Comparison of ENCODE assay signal across 1 cellular context in the genomic region with DNA sequence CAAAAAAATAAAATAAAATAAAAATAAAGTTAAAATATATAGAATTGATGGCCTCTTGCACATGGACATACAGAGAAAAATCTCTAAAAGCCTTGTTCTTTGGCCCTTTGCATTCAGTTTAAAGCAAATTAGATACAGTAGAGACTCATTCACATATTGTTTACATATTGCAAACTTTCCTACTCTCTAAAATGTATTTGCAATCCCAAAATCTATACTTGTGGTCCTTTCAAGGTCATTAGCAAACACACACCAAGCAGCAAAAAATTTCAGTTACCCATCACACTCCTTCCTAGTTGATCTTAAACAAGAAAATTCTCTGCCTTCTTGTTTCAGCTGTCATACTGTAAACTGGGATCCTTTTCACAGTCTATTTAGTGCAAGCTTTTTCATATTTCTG.
TF ChIP-seq lines count a peak whose summit lies in the region.

No MANE protein-coding gene starts in this region.

TF ChIP-seq in HepG2, 621 proteins besides CTCF, POLR2A, EP300 and RAD21 (continued from another document and continues in another):
- TF ChIP-seq, protein P1, sequence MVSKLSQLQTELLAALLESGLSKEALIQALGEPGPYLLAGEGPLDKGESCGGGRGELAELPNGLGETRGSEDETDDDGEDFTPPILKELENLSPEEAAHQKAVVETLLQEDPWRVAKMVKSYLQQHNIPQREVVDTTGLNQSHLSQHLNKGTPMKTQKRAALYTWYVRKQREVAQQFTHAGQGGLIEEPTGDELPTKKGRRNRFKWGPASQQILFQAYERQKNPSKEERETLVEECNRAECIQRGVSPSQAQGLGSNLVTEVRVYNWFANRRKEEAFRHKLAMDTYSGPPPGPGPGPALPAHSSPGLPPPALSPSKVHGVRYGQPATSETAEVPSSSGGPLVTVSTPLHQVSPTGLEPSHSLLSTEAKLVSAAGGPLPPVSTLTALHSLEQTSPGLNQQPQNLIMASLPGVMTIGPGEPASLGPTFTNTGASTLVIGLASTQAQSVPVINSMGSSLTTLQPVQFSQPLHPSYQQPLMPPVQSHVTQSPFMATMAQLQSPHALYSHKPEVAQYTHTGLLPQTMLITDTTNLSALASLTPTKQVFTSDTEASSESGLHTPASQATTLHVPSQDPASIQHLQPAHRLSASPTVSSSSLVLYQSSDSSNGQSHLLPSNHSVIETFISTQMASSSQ (IDR thresholded peaks at IDR 0.05; ENCODE audit: low read depth), result no peak; the same call in 1 of the 2 replicates
- TF ChIP-seq, protein P1 (CRISPR knock-in tag; IDR thresholded peaks at IDR 0.05; ENCODE audit: borderline replicate concordance), result peak; percentile 38; the same call in 1 of the 2 replicates
- TF ChIP-seq KAT8 (CRISPR knock-in tag; IDR thresholded peaks at IDR 0.05) (peak; percentile 53; the same call in 1 of the 2 replicates), KLF11 (CRISPR knock-in tag; IDR thresholded peaks at IDR 0.05) (no peak), ASH2L (IDR thresholded peaks at IDR 0.05; ENCODE audit: insufficient read length, low read depth, low read length) (peak; percentile 48), ZNF3 (CRISPR knock-in tag; IDR thresholded peaks at IDR 0.05) (peak; percentile 52; the same call in 1 of the 2 replicates), DPF2 (CRISPR knock-in tag; IDR thresholded peaks at IDR 0.05; ENCODE audit: borderline replicate concordance, low read depth) (peak; percentile 72), NR2F6 (IDR thresholded peaks at IDR 0.05) (no peak), NR2F6 (CRISPR knock-in tag; IDR thresholded peaks at IDR 0.05) (peak; percentile 52; the same call in 1 of the 2 replicates), FUBP1 (CRISPR knock-in tag; IDR thresholded peaks at IDR 0.05; ENCODE audit: borderline replicate concordance) (no peak), ELF3 (CRISPR knock-in tag; IDR thresholded peaks at IDR 0.05) (peak; percentile 42; the same call in 1 of the 2 replicates), FOXA1 (IDR thresholded peaks at IDR 0.05) (no peak), FOXA1 (CRISPR knock-in tag; IDR thresholded peaks at IDR 0.05) (peak; percentile 59; the same call in 1 of the 2 replicates), ARID5B (CRISPR knock-in tag; IDR thresholded peaks at IDR 0.05) (peak; percentile 90), RXRB (CRISPR knock-in tag; IDR thresholded peaks at IDR 0.05; ENCODE audit: borderline replicate concordance) (peak; percentile 45), TCF7L2 (IDR thresholded peaks at IDR 0.05; ENCODE audit: low read depth, low read length) (no peak), THAP11 (CRISPR knock-in tag; IDR thresholded peaks at IDR 0.05) (peak; percentile 28; the same call in 1 of the 2 replicates), SALL1 (CRISPR knock-in tag; IDR thresholded peaks at IDR 0.05) (peak; percentile 33; the same call in 1 of the 2 replicates), CREM (IDR thresholded peaks at IDR 0.05) (peak; percentile 71), CREM (CRISPR knock-in tag; IDR thresholded peaks at IDR 0.05) (no peak), DMAP1 (CRISPR knock-in tag; IDR thresholded peaks at IDR 0.05) (0 out of 2 replicates have a peak, but pooled peaks have one; percentile 26), SOX6 (IDR thresholded peaks at IDR 0.05) (no peak), SOX6 (CRISPR knock-in tag; IDR thresholded peaks at IDR 0.05) (peak; percentile 82), TCF7 (IDR thresholded peaks at IDR 0.05; ENCODE audit: low read depth) (peak; percentile 45; the same call in 1 of the 2 replicates), FOXJ3 (CRISPR knock-in tag; IDR thresholded peaks at IDR 0.05; ENCODE audit: borderline replicate concordance) (no peak), SOX5 (CRISPR knock-in tag; IDR thresholded peaks at IDR 0.05; ENCODE audit: borderline replicate concordance) (peak; percentile 82; the same call in 1 of the 2 replicates), FOXK1 (CRISPR knock-in tag; IDR thresholded peaks at IDR 0.05; ENCODE audit: borderline replicate concordance, low read depth) (0 out of 2 replicates have a peak, but pooled peaks have one; percentile 27), HDAC1 (CRISPR knock-in tag; IDR thresholded peaks at IDR 0.05) (peak; percentile 47; the same call in 1 of the 2 replicates), HMG20A (CRISPR knock-in tag; IDR thresholded peaks at IDR 0.05; ENCODE audit: borderline replicate concordance) (peak; percentile 71; the same call in 1 of the 2 replicates), IRF2 (CRISPR knock-in tag; IDR thresholded peaks at IDR 0.05) (0 out of 2 replicates have a peak, but pooled peaks have one; percentile 40), SOX13 (IDR thresholded peaks at IDR 0.05) (no peak), SOX13 (CRISPR knock-in tag; conservative IDR thresholded peaks at IDR 0.05 in 1 of 2, IDR thresholded peaks at IDR 0.05 in 1 of 2) (peak in 1 of 2 experiments; percentile 87; a peak in 2 of 4 replicates), HNF4G (IDR thresholded peaks at IDR 0.05; ENCODE audit: borderline replicate concordance, low read depth, low read length) (peak; percentile 55; the same call in 1 of the 2 replicates), HNF4G (CRISPR knock-in tag; IDR thresholded peaks at IDR 0.05; ENCODE audit: borderline replicate concordance, low read depth) (no peak), PAXIP1 (CRISPR knock-in tag; conservative IDR thresholded peaks at IDR 0.05) (peak; percentile 87), HNF4A (CRISPR knock-in tag; IDR thresholded peaks at IDR 0.05) (peak; percentile 54; the same call in 1 of the 2 replicates), POLR2G (IDR thresholded peaks at IDR 0.05; ENCODE audit: low read depth, low read length) (no peak), ERF (CRISPR knock-in tag; IDR thresholded peaks at IDR 0.05) (0 out of 2 replicates have a peak, but pooled peaks have one; percentile 24), NR2F2 (IDR thresholded peaks at IDR 0.05; ENCODE audit: borderline replicate concordance, low read depth) (0 out of 2 replicates have a peak, but pooled peaks have one; percentile 32), HOXD1 (CRISPR knock-in tag; IDR thresholded peaks at IDR 0.05) (no peak)
- TF ChIP-seq, protein P2, sequence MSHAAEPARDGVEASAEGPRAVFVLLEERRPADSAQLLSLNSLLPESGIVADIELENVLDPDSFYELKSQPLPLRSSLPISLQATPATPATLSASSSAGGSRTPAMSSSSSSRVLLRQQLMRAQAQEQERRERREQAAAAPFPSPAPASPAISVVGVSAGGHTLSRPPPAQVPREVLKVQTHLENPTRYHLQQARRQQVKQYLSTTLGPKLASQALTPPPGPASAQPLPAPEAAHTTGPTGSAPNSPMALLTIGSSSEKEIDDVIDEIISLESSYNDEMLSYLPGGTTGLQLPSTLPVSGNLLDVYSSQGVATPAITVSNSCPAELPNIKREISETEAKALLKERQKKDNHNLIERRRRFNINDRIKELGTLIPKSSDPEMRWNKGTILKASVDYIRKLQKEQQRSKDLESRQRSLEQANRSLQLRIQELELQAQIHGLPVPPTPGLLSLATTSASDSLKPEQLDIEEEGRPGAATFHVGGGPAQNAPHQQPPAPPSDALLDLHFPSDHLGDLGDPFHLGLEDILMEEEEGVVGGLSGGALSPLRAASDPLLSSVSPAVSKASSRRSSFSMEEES (CRISPR knock-in tag; IDR thresholded peaks at IDR 0.05), result peak; percentile 18; the same call in 1 of the 2 replicates
- TF ChIP-seq, protein P3, sequence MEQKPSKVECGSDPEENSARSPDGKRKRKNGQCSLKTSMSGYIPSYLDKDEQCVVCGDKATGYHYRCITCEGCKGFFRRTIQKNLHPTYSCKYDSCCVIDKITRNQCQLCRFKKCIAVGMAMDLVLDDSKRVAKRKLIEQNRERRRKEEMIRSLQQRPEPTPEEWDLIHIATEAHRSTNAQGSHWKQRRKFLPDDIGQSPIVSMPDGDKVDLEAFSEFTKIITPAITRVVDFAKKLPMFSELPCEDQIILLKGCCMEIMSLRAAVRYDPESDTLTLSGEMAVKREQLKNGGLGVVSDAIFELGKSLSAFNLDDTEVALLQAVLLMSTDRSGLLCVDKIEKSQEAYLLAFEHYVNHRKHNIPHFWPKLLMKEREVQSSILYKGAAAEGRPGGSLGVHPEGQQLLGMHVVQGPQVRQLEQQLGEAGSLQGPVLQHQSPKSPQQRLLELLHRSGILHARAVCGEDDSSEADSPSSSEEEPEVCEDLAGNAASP (CRISPR knock-in tag; IDR thresholded peaks at IDR 0.05; ENCODE audit: borderline replicate concordance), result peak; percentile 29; the same call in 1 of the 2 replicates
- TF ChIP-seq, protein P4, sequence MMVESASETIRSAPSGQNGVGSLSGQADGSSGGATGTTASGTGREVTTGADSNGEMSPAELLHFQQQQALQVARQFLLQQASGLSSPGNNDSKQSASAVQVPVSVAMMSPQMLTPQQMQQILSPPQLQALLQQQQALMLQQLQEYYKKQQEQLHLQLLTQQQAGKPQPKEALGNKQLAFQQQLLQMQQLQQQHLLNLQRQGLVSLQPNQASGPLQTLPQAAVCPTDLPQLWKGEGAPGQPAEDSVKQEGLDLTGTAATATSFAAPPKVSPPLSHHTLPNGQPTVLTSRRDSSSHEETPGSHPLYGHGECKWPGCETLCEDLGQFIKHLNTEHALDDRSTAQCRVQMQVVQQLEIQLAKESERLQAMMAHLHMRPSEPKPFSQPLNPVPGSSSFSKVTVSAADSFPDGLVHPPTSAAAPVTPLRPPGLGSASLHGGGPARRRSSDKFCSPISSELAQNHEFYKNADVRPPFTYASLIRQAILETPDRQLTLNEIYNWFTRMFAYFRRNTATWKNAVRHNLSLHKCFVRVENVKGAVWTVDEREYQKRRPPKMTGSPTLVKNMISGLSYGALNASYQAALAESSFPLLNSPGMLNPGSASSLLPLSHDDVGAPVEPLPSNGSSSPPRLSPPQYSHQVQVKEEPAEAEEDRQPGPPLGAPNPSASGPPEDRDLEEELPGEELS (CRISPR knock-in tag; IDR thresholded peaks at IDR 0.05), result peak; percentile 74
